8 cellular contexts compared by ENCODE assay signal in genomic region chr1:231724876-231725647, GRCh38.
DNase-seq lines count a peak whose midpoint lies in the region; ATAC-seq and TF ChIP-seq lines count a peak whose summit lies in the region.

No MANE protein-coding gene starts in this region.

- H3K4me2 ChIP-seq in HCT116 (ENCODE audit: low read length) = no peak overlapping the region
- H3K4me2 ChIP-seq in mesendoderm (ENCODE audit: low read length) = no peak overlapping the region

- no peak overlapping the region for H4K8ac ChIP-seq in mesendoderm (ENCODE audit: low read depth, low read length)

- no peaks in the 10 kb centered on the region for H3K79me1 ChIP-seq in mesendoderm (ENCODE audit: low read length)

- no peaks in the 10 kb centered on the region for H3K79me2 ChIP-seq in HCT116 (ENCODE audit: insufficient read depth, low read length)
- no peaks in the 10 kb centered on the region for H3K79me2 ChIP-seq in mesendoderm (ENCODE audit: control insufficient read depth, insufficient read depth, low read length)

- H3K4ac ChIP-seq in mesendoderm (ENCODE audit: low read depth, low read length) = no peak overlapping the region

- no peak overlapping the region for H4K5ac ChIP-seq in mesendoderm (ENCODE audit: low read length)

- H2AFZ ChIP-seq in HCT116 (ENCODE audit: low read depth, low read length, poor library complexity, severe bottlenecking) = no peak overlapping the region

- H3K4me3 Mint-ChIP-seq in activated CD8-positive, alpha-beta memory T cell treated with anti-CD3 and anti-CD28 coated beads, Interleukin-2, amount 10 ng/mL, durations not matched to agents 7 days and 5 days = no peak overlapping the region

- H3K18ac ChIP-seq in mesendoderm (ENCODE audit: low read length) = no peak overlapping the region

- CTCF ChIA-PET in activated CD8-positive, alpha-beta memory T cell treated with anti-CD3 and anti-CD28 coated beads, Interleukin-2, amount 10 ng/mL, durations not matched to agents 7 days and 5 days (lab: Charles Lee) = interaction anchor here (1.0 to 1.3 kb wide), 3 partner anchors 28 to 261 kb away, joined by 3 read pairs; no protein-coding TSS in a partner anchor
- CTCF ChIA-PET in HCT116 (lab: Charles Lee) = interaction anchor here (0.6 kb wide), 1 partner anchor 902 kb away, joined by 3 read pairs; no protein-coding TSS in a partner anchor

- POLR2A ChIA-PET in HCT116 (lab: Charles Lee) = no interaction called here

- peak; percentile 42 for ATAC-seq in activated CD8-positive, alpha-beta memory T cell treated with anti-CD3 and anti-CD28 coated beads, Interleukin-2, amount 10 ng/mL, durations not matched to agents 7 days and 5 days
- ATAC-seq in HCT116 = peak; percentile 99
- no peak for ATAC-seq in HG03520 (IDR thresholded peaks at IDR 0.05; ENCODE audit: unreplicated experiment)
- no peak for ATAC-seq in HG03039 (IDR thresholded peaks at IDR 0.05; ENCODE audit: unreplicated experiment)

- H3K9me3 ChIP-seq in HCT116 (ENCODE audit: control insufficient read depth in 1 of 2, insufficient read depth in 1 of 2, low read depth in 1 of 2, low read length in 2 of 2) = no peaks in the 10 kb centered on the region

- no peak overlapping the region for H2AK5ac ChIP-seq in mesendoderm (ENCODE audit: low read length)

- no peak overlapping the region for H3K4me3 ChIP-seq in HCT116 (replicated peaks in 1 of 2; ENCODE audit: low read depth in 1 of 2, low read length in 2 of 2)
- H3K4me3 ChIP-seq in choroid plexus epithelial cell (ENCODE audit: low read depth, low read length) = no peak overlapping the region
- H3K4me3 ChIP-seq in mesendoderm (ENCODE audit: low read length) = no peak overlapping the region

- H2BK15ac ChIP-seq in mesendoderm (replicated peaks; ENCODE audit: low read depth) = no peak overlapping the region

- H3K27me3 Mint-ChIP-seq in activated CD8-positive, alpha-beta memory T cell treated with anti-CD3 and anti-CD28 coated beads, Interleukin-2, amount 10 ng/mL, durations not matched to agents 7 days and 5 days = no peaks in the 10 kb centered on the region

- H3K4me1 Mint-ChIP-seq in activated CD8-positive, alpha-beta memory T cell treated with anti-CD3 and anti-CD28 coated beads, Interleukin-2, amount 10 ng/mL, durations not matched to agents 7 days and 5 days = no peaks in the 10 kb centered on the region

- H2BK5ac ChIP-seq in mesendoderm (ENCODE audit: low read length) = no peak overlapping the region

- no TSS peak for BruUV-seq in HCT116 (replicated peaks; lab: Mats Ljungman, UMichigan)

- RAD21 ChIA-PET in HCT116 (lab: Charles Lee; ENCODE audit: low non-redundant PET in 1 of 2, low total read pairs in 2 of 2, uncharacterized antibody in 2 of 2, unreplicated experiment in 2 of 2) = no interaction called here

- TF ChIP-seq POLR2A in HCT116 (IDR thresholded peaks at IDR 0.05; ENCODE audit: borderline replicate concordance, extremely low read depth, insufficient read depth, insufficient read length) = no peak

- TF ChIP-seq RAD21 in HCT116 (IDR thresholded peaks at IDR 0.05; ENCODE audit: low read depth) = peak; percentile 79

- no peak overlapping the region for H3K56ac ChIP-seq in mesendoderm (ENCODE audit: low read length)

- H3K27ac Mint-ChIP-seq in activated CD8-positive, alpha-beta memory T cell treated with anti-CD3 and anti-CD28 coated beads, Interleukin-2, amount 10 ng/mL, durations not matched to agents 7 days and 5 days = no peak overlapping the region

- H2BK120ac ChIP-seq in mesendoderm (ENCODE audit: low read depth, low read length) = no peak overlapping the region

- H3K23ac ChIP-seq in mesendoderm (ENCODE audit: low read length) = no peak overlapping the region

- H3K36me3 Mint-ChIP-seq in activated CD8-positive, alpha-beta memory T cell treated with anti-CD3 and anti-CD28 coated beads, Interleukin-2, amount 10 ng/mL, durations not matched to agents 7 days and 5 days = no peaks in the 10 kb centered on the region

- no peaks in the 10 kb centered on the region for H3K36me3 ChIP-seq in HCT116 (ENCODE audit: control insufficient read depth in 1 of 2, insufficient read depth in 2 of 2, low read length in 2 of 2)
- no peaks in the 10 kb centered on the region for H3K36me3 ChIP-seq in mesendoderm (ENCODE audit: control insufficient read depth, insufficient read depth, low read length)

- TF ChIP-seq CTCF in HCT116 (IDR thresholded peaks at IDR 0.05 in 2 of 3, conservative IDR thresholded peaks at IDR 0.05 in 1 of 3; ENCODE audit: borderline replicate concordance in 1 of 3, insufficient read depth in 1 of 3, low read depth in 2 of 3, low read length in 2 of 3) (peak; percentile 59 to 88 (median 79)), choroid plexus epithelial cell (conservative IDR thresholded peaks at IDR 0.05; ENCODE audit: low read depth, low read length) (peak; percentile 75)

- H3K9me2 ChIP-seq in HCT116 (ENCODE audit: insufficient read depth) = no peaks in the 10 kb centered on the region

- no peaks in the 10 kb centered on the region for H4K20me1 ChIP-seq in HCT116 (ENCODE audit: insufficient read depth)

- H3K4me1 ChIP-seq in HCT116 (ENCODE audit: control insufficient read depth in 1 of 2, insufficient read depth in 2 of 2, low read length in 2 of 2) (no peaks in the 10 kb centered on the region), mesendoderm (ENCODE audit: control insufficient read depth, low read depth, low read length) (no peaks in the 10 kb centered on the region)

- no CpG with 5 or more reads among the region's 13 CpGs for WGBS in mesendoderm (ENCODE audit: extremely low coverage, insufficient coverage, low lambda C conversion rate)

- H3K9ac ChIP-seq in HCT116 (ENCODE audit: low read length) (no peak overlapping the region), mesendoderm (ENCODE audit: low read length) (no peak overlapping the region)

- peak; percentile 50 for DNase-seq in activated CD8-positive, alpha-beta memory T cell treated with anti-CD3 and anti-CD28 coated beads, Interleukin-2, amount 10 ng/mL, durations not matched to agents 7 days and 5 days
- no peak for DNase-seq in activated CD8-positive, alpha-beta memory T cell treated with anti-CD3 and anti-CD28 coated beads, Interleukin-2, amount 50 U/mL, for 4 hours
- DNase-seq in HCT116 (ENCODE audit: low read depth, low spot score) = peak; percentile 76
- DNase-seq in NOMO-1 (lab: John Stamatoyannopoulos, UW; ENCODE audit: unreplicated experiment in 2 of 2) = peak; percentile 13 to 36
- DNase-seq in choroid plexus epithelial cell (ENCODE audit: low read depth) = peak; percentile 82
- peak; percentile 93 for DNase-seq in mesendoderm

- no peak overlapping the region for H3K27ac ChIP-seq in HCT116 (ENCODE audit: low read depth, low read length)
- no peak overlapping the region for H3K27ac ChIP-seq in mesendoderm (ENCODE audit: low read depth, low read length)

- no peaks in the 10 kb centered on the region for H3K27me3 ChIP-seq in HCT116 (ENCODE audit: insufficient read depth, low read length)
- no peaks in the 10 kb centered on the region for H3K27me3 ChIP-seq in mesendoderm (ENCODE audit: insufficient read depth, low read length, poor library complexity)

- intact Hi-C loops in HCT116 (cut with micrococcal nuclease) = loop anchor here (1.0 to 10.0 kb wide), 3 partner anchors 81 to 900 kb away; no protein-coding TSS in a partner anchor

- no peaks in the 10 kb centered on the region for H3K9me3 Mint-ChIP-seq in activated CD8-positive, alpha-beta memory T cell treated with anti-CD3 and anti-CD28 coated beads, Interleukin-2, amount 10 ng/mL, durations not matched to agents 7 days and 5 days (ENCODE audit: low read depth)

TF ChIP-seq in HCT116, 20 proteins besides CTCF, POLR2A, EP300 and RAD21 (continues in another document):
- TF ChIP-seq, protein P1, sequence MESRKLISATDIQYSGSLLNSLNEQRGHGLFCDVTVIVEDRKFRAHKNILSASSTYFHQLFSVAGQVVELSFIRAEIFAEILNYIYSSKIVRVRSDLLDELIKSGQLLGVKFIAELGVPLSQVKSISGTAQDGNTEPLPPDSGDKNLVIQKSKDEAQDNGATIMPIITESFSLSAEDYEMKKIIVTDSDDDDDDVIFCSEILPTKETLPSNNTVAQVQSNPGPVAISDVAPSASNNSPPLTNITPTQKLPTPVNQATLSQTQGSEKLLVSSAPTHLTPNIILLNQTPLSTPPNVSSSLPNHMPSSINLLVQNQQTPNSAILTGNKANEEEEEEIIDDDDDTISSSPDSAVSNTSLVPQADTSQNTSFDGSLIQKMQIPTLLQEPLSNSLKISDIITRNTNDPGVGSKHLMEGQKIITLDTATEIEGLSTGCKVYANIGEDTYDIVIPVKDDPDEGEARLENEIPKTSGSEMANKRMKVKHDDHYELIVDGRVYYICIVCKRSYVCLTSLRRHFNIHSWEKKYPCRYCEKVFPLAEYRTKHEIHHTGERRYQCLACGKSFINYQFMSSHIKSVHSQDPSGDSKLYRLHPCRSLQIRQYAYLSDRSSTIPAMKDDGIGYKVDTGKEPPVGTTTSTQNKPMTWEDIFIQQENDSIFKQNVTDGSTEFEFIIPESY (IDR thresholded peaks at IDR 0.05; ENCODE audit: extremely low read depth, insufficient replicate concordance, low read length) = no peak
- TF ChIP-seq ATF3 (IDR thresholded peaks at IDR 0.05) (no peak), EGR1 (IDR thresholded peaks at IDR 0.05; ENCODE audit: low read depth) (no peak), POLR2AphosphoS5 (IDR thresholded peaks at IDR 0.05; ENCODE audit: low read depth, low read length) (no peak), SIN3A (IDR thresholded peaks at IDR 0.05; ENCODE audit: low read depth) (no peak), SRF (IDR thresholded peaks at IDR 0.05; ENCODE audit: low read depth) (no peak), CEBPB (IDR thresholded peaks at IDR 0.05; ENCODE audit: low read depth) (no peak), EZH2phosphoT487 (IDR thresholded peaks at IDR 0.05; ENCODE audit: borderline replicate concordance) (no peak), EZH2 (IDR thresholded peaks at IDR 0.05) (no peak)

Comparison
In these comparisons a context has a peak if more than half of its experiments do, and no peak if none do; other contexts are left out.
1. ATAC-seq: peak in activated CD8-positive, alpha-beta memory T cell treated with anti-CD3 and anti-CD28 coated beads, Interleukin-2, amount 10 ng/mL, durations not matched to agents 7 days and 5 days (single experiment) and HCT116 (single experiment); none in HG03520 (single experiment) and HG03039 (single experiment).